Comparison of ENCODE assay signal across 21 cellular contexts in genomic region chr13:26819067-26819466, GRCh38. TPM values are rescaled to one million over a fixed set of nuclear protein-coding genes. Genes with fewer than 3 reads are reported as not detected.
"Had no signal": no experiment of that assay in that cellular context is flagged by ENCODE, and none has a peak within 500 bp of the region (broad histone marks: within the 10 kb centered on the region; RNA-seq: fewer than 3 reads in every experiment).

No MANE protein-coding gene starts in this region.

- H3K4me3 Mint-ChIP-seq: activated CD4-positive, alpha-beta memory T cell treated with anti-CD3 and anti-CD28 coated beads, Interleukin-2, amount 10 ng/mL, durations not matched to agents 7 days and 5 days; activated naive CD4-positive, alpha-beta T cell treated with anti-CD3 and anti-CD28 coated beads for 36 hours; activated T-cell treated with anti-CD3 and anti-CD28 coated beads, Interleukin-2, amount 50 U/mL, for 24 hours; central memory CD8-positive, alpha-beta T cell; natural killer cell; stimulated activated memory B cell treated with anti-CD40 and anti-IgM and Interleukin-4, amounts not matched to agents 10 μg/mL and 1 μg/mL and 100 μg/mL, for 72 hours had no signal

- H3K4me1 Mint-ChIP-seq: activated CD4-positive, alpha-beta memory T cell treated with anti-CD3 and anti-CD28 coated beads, Interleukin-2, amount 10 ng/mL, durations not matched to agents 7 days and 5 days; central memory CD8-positive, alpha-beta T cell; natural killer cell; stimulated activated memory B cell treated with anti-CD40 and anti-IgM and Interleukin-4, amounts not matched to agents 10 μg/mL and 1 μg/mL and 100 μg/mL, for 72 hours had no signal

- ATAC-seq: body of pancreas; esophagus mucosa; gastrocnemius medialis; natural killer cell; pancreas; stimulated activated memory B cell treated with anti-CD40 and anti-IgM and Interleukin-4, amounts not matched to agents 10 μg/mL and 1 μg/mL and 100 μg/mL, for 72 hours had no signal

- H3K9me3 Mint-ChIP-seq: activated CD4-positive, alpha-beta memory T cell treated with anti-CD3 and anti-CD28 coated beads, Interleukin-2, amount 10 ng/mL, durations not matched to agents 7 days and 5 days; activated naive CD4-positive, alpha-beta T cell treated with anti-CD3 and anti-CD28 coated beads for 36 hours; activated T-cell treated with anti-CD3 and anti-CD28 coated beads, Interleukin-2, amount 50 U/mL, for 24 hours; activated T-helper 2 cell treated with anti-CD3 and anti-CD28 coated beads, Interferon-gamma antibody, Interleukin-2, Interleukin-4, amounts not matched to agents 10 μg/mL and 5 μg/mL and 100 μg/mL, durations not matched to agents 14 hours and 24 hours and 36 hours; central memory CD8-positive, alpha-beta T cell; natural killer cell; stimulated activated memory B cell treated with anti-CD40 and anti-IgM and Interleukin-4, amounts not matched to agents 10 μg/mL and 1 μg/mL and 100 μg/mL, for 72 hours had no signal

- DNase-seq: activated CD4-positive, alpha-beta memory T cell treated with anti-CD3 and anti-CD28 coated beads, Interleukin-2, amount 10 ng/mL, durations not matched to agents 7 days and 5 days; activated CD4-positive, alpha-beta T cell treated with anti-CD3 and anti-CD28 coated beads for 48 hours; activated CD4-positive, CD25-positive, alpha-beta regulatory T cell; activated naive CD4-positive, alpha-beta T cell treated with anti-CD3 and anti-CD28 coated beads for 36 hours; activated T-cell treated with anti-CD3 and anti-CD28 coated beads, Interleukin-2, amount 50 U/mL, for 24 hours; body of pancreas; colonic mucosa; gastrocnemius medialis; natural killer cell; pancreas; sigmoid colon; spleen; stimulated activated CD4-positive, alpha-beta T cell treated with anti-CD3 and anti-CD28 coated beads, Interleukin-4, amount 100 ng/mL, for 4 hours; T-helper 1 cell; T-helper 9 cell; upper lobe of left lung had no signal

- H3K27ac Mint-ChIP-seq: activated CD4-positive, alpha-beta memory T cell treated with anti-CD3 and anti-CD28 coated beads, Interleukin-2, amount 10 ng/mL, durations not matched to agents 7 days and 5 days; activated naive CD4-positive, alpha-beta T cell treated with anti-CD3 and anti-CD28 coated beads for 36 hours; activated T-cell treated with anti-CD3 and anti-CD28 coated beads, Interleukin-2, amount 50 U/mL, for 24 hours; activated T-helper 2 cell treated with anti-CD3 and anti-CD28 coated beads, Interferon-gamma antibody, Interleukin-2, Interleukin-4, amounts not matched to agents 10 μg/mL and 5 μg/mL and 100 μg/mL, durations not matched to agents 14 hours and 24 hours and 36 hours; natural killer cell; stimulated activated memory B cell treated with anti-CD40 and anti-IgM and Interleukin-4, amounts not matched to agents 10 μg/mL and 1 μg/mL and 100 μg/mL, for 72 hours had no signal

- H3K36me3 Mint-ChIP-seq: natural killer cell; stimulated activated memory B cell treated with anti-CD40 and anti-IgM and Interleukin-4, amounts not matched to agents 10 μg/mL and 1 μg/mL and 100 μg/mL, for 72 hours had no signal

RNA-seq across cellular contexts. Expression of gene GPR12, which starts 58.5 kb away (rescaled TPM):
- total RNA-seq: activated CD4-positive, alpha-beta memory T cell treated with anti-CD3 and anti-CD28 coated beads, Interleukin-2, amount 10 ng/mL, durations not matched to agents 7 days and 5 days; activated naive CD4-positive, alpha-beta T cell treated with anti-CD3 and anti-CD28 coated beads for 36 hours; activated T-helper 2 cell treated with anti-CD3 and anti-CD28 coated beads, Interferon-gamma antibody, Interleukin-2, Interleukin-4, amounts not matched to agents 10 μg/mL and 5 μg/mL and 100 μg/mL, durations not matched to agents 14 hours and 24 hours and 36 hours; body of pancreas; gastrocnemius medialis; natural killer cell; pancreas; pulmonary artery endothelial cell; upper lobe of left lung had no signal
